21 cellular contexts compared by ENCODE assay signal in the genomic region with DNA sequence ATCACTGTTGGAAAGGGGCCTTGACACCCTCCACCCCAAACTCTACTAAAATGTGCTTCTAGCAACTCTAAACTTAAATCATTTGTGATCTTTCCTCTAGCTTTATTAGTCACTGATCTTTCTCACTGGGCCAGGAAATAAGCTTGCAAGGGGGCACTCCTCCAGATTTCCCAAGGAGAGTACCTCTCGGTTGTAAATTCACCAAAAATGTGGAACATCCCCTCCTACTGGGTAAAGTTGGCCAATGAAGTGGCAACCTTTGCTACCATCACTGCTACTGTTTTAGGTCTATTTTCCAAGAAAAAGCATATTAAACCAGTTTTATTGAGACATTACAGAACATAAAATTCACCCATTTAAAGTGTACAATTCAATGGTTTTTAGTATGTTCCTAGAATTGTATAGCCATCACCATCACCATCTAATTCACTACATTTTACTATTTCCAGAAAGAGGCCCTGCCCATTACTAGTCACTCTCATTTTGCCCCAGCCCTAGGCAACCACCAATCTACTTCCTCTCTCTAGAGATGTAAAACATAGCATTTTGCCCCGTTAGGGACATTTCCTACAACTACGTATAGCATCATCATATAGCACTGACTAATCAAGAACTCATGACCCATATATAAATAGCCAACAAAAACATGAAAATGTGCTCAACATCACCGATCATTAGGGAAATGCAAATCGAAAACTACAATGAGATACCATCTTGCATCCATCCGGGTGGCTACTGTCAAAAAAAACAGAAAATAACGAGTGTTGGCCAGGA. TPM values are rescaled to one million over a fixed set of nuclear protein-coding genes. Genes with fewer than 3 reads are reported as not detected.
DNase-seq lines count a peak whose midpoint lies in the region; FAIRE-seq and TF ChIP-seq lines count a peak whose summit lies in the region.
"Had no signal": no experiment of that assay in that cellular context is flagged by ENCODE, and none has a peak within 500 bp of the region (broad histone marks: within the 10 kb centered on the region; RNA-seq: fewer than 3 reads in every experiment).

No MANE protein-coding gene starts in this region.

- H3K79me2 ChIP-seq in OCI-LY3 (ENCODE audit: low read length), result no peaks in the 10 kb centered on the region
- no peaks in the 10 kb centered on the region for H3K79me2 ChIP-seq in mesendoderm (ENCODE audit: control insufficient read depth, insufficient read depth, low read length)

- DNase-seq in SIG-M5 treated with dmso at 0.1 percent for 504 hours (lab: John Stamatoyannopoulos, UW; ENCODE audit: unreplicated experiment) (peak; percentile 33), SIG-M5 (lab: John Stamatoyannopoulos, UW) (no peak), HFFc6 (no peak), mesendoderm (peak; percentile 18), H54 (ENCODE audit: insufficient read length, low spot score) (no peak), osteocyte (ENCODE audit: extremely low spot score, unreplicated experiment) (no peak), suprapubic skin (ENCODE audit: low spot score in 2 of 2) (no peak)
- DNase-seq: activated naive CD4-positive, alpha-beta T cell; C1 segment of cervical spinal cord; DMS53; midbrain; NCI-H1694; NCI-H69; RPMI8226; tibial artery; WERI-Rb-1 had no signal

- no peak overlapping the region for H3K18ac ChIP-seq in mesendoderm (ENCODE audit: low read length)

- H3K27ac Mint-ChIP-seq in HFFc6 (no peak overlapping the region), osteocyte (ENCODE audit: unreplicated experiment) (no peak overlapping the region)

- no peak for TF ChIP-seq EP300 in suprapubic skin (IDR thresholded peaks at IDR 0.05)

- H3K4me1 Mint-ChIP-seq in HFFc6 (ENCODE audit: low read depth), result peaks cover 6% of the 10 kb centered on the region; the same call in 1 of the 2 replicates
- no peaks in the 10 kb centered on the region for H3K4me1 Mint-ChIP-seq in osteocyte (ENCODE audit: unreplicated experiment)

- H2BK120ac ChIP-seq in mesendoderm (ENCODE audit: low read depth, low read length), result no peak overlapping the region

- peak overlapping the region; percentile 68 for H2AFZ ChIP-seq in OCI-LY3 (ENCODE audit: low read depth, low read length)

- H3K4ac ChIP-seq in mesendoderm (ENCODE audit: low read depth, low read length), result no peak overlapping the region

- no peak overlapping the region for H4K5ac ChIP-seq in mesendoderm (ENCODE audit: low read length)

- no peaks in the 10 kb centered on the region for H3K36me3 Mint-ChIP-seq in HFFc6 (ENCODE audit: low read depth)
- no peaks in the 10 kb centered on the region for H3K36me3 Mint-ChIP-seq in osteocyte (ENCODE audit: unreplicated experiment)
- H3K36me3 Mint-ChIP-seq: IgD-negative memory B cell had no signal

- H3K9ac ChIP-seq in OCI-LY3 (ENCODE audit: low read length) (no peak overlapping the region), mesendoderm (ENCODE audit: low read length) (no peak overlapping the region)

- H3K4me2 ChIP-seq in OCI-LY3 (ENCODE audit: low read length), result peak overlapping the region; percentile 34
- no peak overlapping the region for H3K4me2 ChIP-seq in mesendoderm (ENCODE audit: low read length)

- H3K4me3 ChIP-seq in OCI-LY3 (ENCODE audit: low read length), result peak overlapping the region; percentile 25; the same call in 1 of the 2 replicates
- no peak overlapping the region for H3K4me3 ChIP-seq in mesendoderm (ENCODE audit: low read length)
- no peak overlapping the region for H3K4me3 ChIP-seq in suprapubic skin
- H3K4me3 ChIP-seq: skin epidermis, tibial artery had no signal

- no peak overlapping the region for H2BK5ac ChIP-seq in mesendoderm (ENCODE audit: low read length)

- no peaks in the 10 kb centered on the region for H3K36me3 ChIP-seq in OCI-LY3 (replicated peaks; ENCODE audit: low read depth, low read length)
- H3K36me3 ChIP-seq in mesendoderm (ENCODE audit: control insufficient read depth, insufficient read depth, low read length), result no peaks in the 10 kb centered on the region
- H3K36me3 ChIP-seq in suprapubic skin, result no peaks in the 10 kb centered on the region
- H3K36me3 ChIP-seq: tibial artery, WERI-Rb-1 had no signal

- H3K9me3 Mint-ChIP-seq in HFFc6, result no peaks in the 10 kb centered on the region
- H3K9me3 Mint-ChIP-seq in osteocyte (ENCODE audit: unreplicated experiment), result no peaks in the 10 kb centered on the region

- FAIRE-seq in H54 (lab: Jason Lieb, UNC), result no peak
- FAIRE-seq: keratinocyte had no signal

- no CpG with 5 or more reads among the region's 7 CpGs for WGBS in mesendoderm (ENCODE audit: extremely low coverage, insufficient coverage, low lambda C conversion rate)
- 80% methylated on average over 7 of the region's 7 CpGs for WGBS in suprapubic skin

- H3K27ac ChIP-seq in OCI-LY3 (ENCODE audit: low read length) (no peak overlapping the region), mesendoderm (ENCODE audit: low read depth, low read length) (no peak overlapping the region), suprapubic skin (no peak overlapping the region)
- H3K27ac ChIP-seq: 22Rv1, skin epidermis, tibial artery, WERI-Rb-1 had no signal

- TF ChIP-seq POLR2A in H54 (IDR thresholded peaks at IDR 0.05; ENCODE audit: low read depth, low read length) (no peak), suprapubic skin (IDR thresholded peaks at IDR 0.05) (no peak)

- H3K23ac ChIP-seq in mesendoderm (ENCODE audit: low read length), result no peak overlapping the region

- H2BK15ac ChIP-seq in mesendoderm (replicated peaks; ENCODE audit: low read depth), result no peak overlapping the region

- H3K9me3 ChIP-seq in OCI-LY3 (ENCODE audit: insufficient read depth, low read length), result no peaks in the 10 kb centered on the region
- no peaks in the 10 kb centered on the region for H3K9me3 ChIP-seq in suprapubic skin
- H3K9me3 ChIP-seq: tibial artery had no signal

- no peaks in the 10 kb centered on the region for H3K79me1 ChIP-seq in mesendoderm (ENCODE audit: low read length)

- H3K56ac ChIP-seq in mesendoderm (ENCODE audit: low read length), result no peak overlapping the region

- H3K4me3 Mint-ChIP-seq in HFFc6 (no peak overlapping the region), osteocyte (ENCODE audit: unreplicated experiment) (no peak overlapping the region)
- H3K4me3 Mint-ChIP-seq: IgD-negative memory B cell had no signal

- H4K20me1 ChIP-seq in OCI-LY3 (ENCODE audit: insufficient read depth, low read length), result no peaks in the 10 kb centered on the region

- H3K27me3 Mint-ChIP-seq in HFFc6 (ENCODE audit: insufficient read depth) (peaks cover 9% of the 10 kb centered on the region), osteocyte (ENCODE audit: unreplicated experiment) (peaks cover 4% of the 10 kb centered on the region)
- H3K27me3 Mint-ChIP-seq: IgD-negative memory B cell had no signal

- TF ChIP-seq CTCF in HFFc6 (IDR thresholded peaks at IDR 0.05), result peak; percentile 22; the same call in 1 of the 2 replicates
- no peak for TF ChIP-seq CTCF in OCI-LY3 (IDR thresholded peaks at IDR 0.05; ENCODE audit: low read depth, low read length)
- TF ChIP-seq CTCF in osteocyte (IDR thresholded peaks at IDR 0.05), result no peak
- no peak for TF ChIP-seq CTCF in suprapubic skin (IDR thresholded peaks at IDR 0.05)

- no peak overlapping the region for H4K8ac ChIP-seq in mesendoderm (ENCODE audit: low read depth, low read length)

- H3K27me3 ChIP-seq in OCI-LY3 (ENCODE audit: low read depth, low read length) (peaks cover 3% of the 10 kb centered on the region; the same call in 1 of the 2 replicates), mesendoderm (ENCODE audit: insufficient read depth, low read length, poor library complexity) (no peaks in the 10 kb centered on the region), suprapubic skin (no peaks in the 10 kb centered on the region)
- H3K27me3 ChIP-seq: tibial artery had no signal

- no peak overlapping the region for H2AK5ac ChIP-seq in mesendoderm (ENCODE audit: low read length)

- H3K4me1 ChIP-seq in OCI-LY3 (ENCODE audit: low read length) (no peaks in the 10 kb centered on the region; the same call in 1 of the 2 replicates), mesendoderm (ENCODE audit: control insufficient read depth, low read depth, low read length) (no peaks in the 10 kb centered on the region), suprapubic skin (no peaks in the 10 kb centered on the region)
- H3K4me1 ChIP-seq: tibial artery had no signal

RNA-seq across cellular contexts. Expression of a gene that starts 44.6 kb away (rescaled TPM):
- 10 to 100 TPM; 20.8 to 24.8 (median 22.6) TPM for total RNA-seq in HFFc6 (2021; fragmentation: NEBNext Ultra II Directional; extraction: Animal tissue kit (Norgen Biotek cat#: 25700))
- 2.8 TPM for polyA plus RNA-seq in mesendoderm (2013, experiment 1 of 2)
- polyA plus RNA-seq in mesendoderm (2013, experiment 2 of 2), result 2.9 TPM
- total RNA-seq in osteocyte (25.3 and 26.9 TPM in 2 replicates), suprapubic skin (10 to 100 TPM; 21.5 to 27.2 (median 26.4) TPM)

Comparison
In these comparisons a context has a peak if more than half of its experiments do, and no peak if none do; other contexts are left out.
1. DNase-seq: peak in SIG-M5 treated with dmso at 0.1 percent for 504 hours (single experiment) and mesendoderm (single experiment); none in SIG-M5 (single experiment), HFFc6 (single experiment), H54 (single experiment), osteocyte (single experiment) and suprapubic skin (0 of 2).